In genomic region chr4:173777421-173777820, GRCh38 we compare ENCODE assay signal across 30 cellular contexts.
"Had no signal": no experiment of that assay in that cellular context is flagged by ENCODE, and none has a peak within 500 bp of the region (broad histone marks: within the 10 kb centered on the region; RNA-seq: fewer than 3 reads in every experiment).

No MANE protein-coding gene starts in this region.

- H3K27me3 Mint-ChIP-seq: progenitor cell of endocrine pancreas; stimulated activated memory B cell treated with anti-CD40 and anti-IgM and Interleukin-4, amounts not matched to agents 10 μg/mL and 1 μg/mL and 100 μg/mL, for 72 hours; stimulated activated naive CD8-positive, alpha-beta T cell treated with anti-CD3 and anti-CD28 coated beads, Interleukin-15, amount 100 ng/mL, for 72 hours had no signal

- H3K27me3 ChIP-seq: neural progenitor cell, ovary, right lobe of liver, sigmoid colon, suprapubic skin, testis, tibial artery, transverse colon, upper lobe of left lung, vagina had no signal

- H3K4me3 Mint-ChIP-seq: naive thymus-derived CD8-positive, alpha-beta T cell; nephron; neural progenitor cell; stimulated activated memory B cell treated with anti-CD40 and anti-IgM and Interleukin-4, amounts not matched to agents 10 μg/mL and 1 μg/mL and 100 μg/mL, for 72 hours; stimulated activated naive CD8-positive, alpha-beta T cell treated with anti-CD3 and anti-CD28 coated beads, Interleukin-15, amount 100 ng/mL, for 72 hours had no signal

- H3K4me1 Mint-ChIP-seq: naive thymus-derived CD8-positive, alpha-beta T cell; nephron; stimulated activated memory B cell treated with anti-CD40 and anti-IgM and Interleukin-4, amounts not matched to agents 10 μg/mL and 1 μg/mL and 100 μg/mL, for 72 hours; stimulated activated naive CD8-positive, alpha-beta T cell treated with anti-CD3 and anti-CD28 coated beads, Interleukin-15, amount 100 ng/mL, for 72 hours had no signal

- H3K27ac ChIP-seq: neural progenitor cell, ovary, parathyroid adenoma, psoas muscle, right lobe of liver, sigmoid colon, suprapubic skin, testis, tibial artery, transverse colon, upper lobe of left lung, vagina had no signal

- H3K79me2 ChIP-seq: parathyroid adenoma had no signal

- H3K36me3 Mint-ChIP-seq: neural progenitor cell; stimulated activated memory B cell treated with anti-CD40 and anti-IgM and Interleukin-4, amounts not matched to agents 10 μg/mL and 1 μg/mL and 100 μg/mL, for 72 hours had no signal

- H3K4me1 ChIP-seq: parathyroid adenoma, psoas muscle, right lobe of liver, sigmoid colon, suprapubic skin, testis, tibial artery, transverse colon, upper lobe of left lung, vagina had no signal

- H3K4me3 ChIP-seq: neural progenitor cell, ovary, psoas muscle, right lobe of liver, sigmoid colon, suprapubic skin, testis, tibial artery, transverse colon, upper lobe of left lung, vagina had no signal

- DNase-seq: naive thymus-derived CD8-positive, alpha-beta T cell; occipital lobe; ovary; posterior cingulate gyrus; psoas muscle; right cardiac atrium; right lobe of liver; sigmoid colon; small intestine; stimulated activated CD4-positive, alpha-beta T cell treated with anti-CD3 and anti-CD28 coated beads, Interleukin-12 subunit alpha, Interleukin-12 subunit beta, amount 100 ng/mL, for 4 hours; stimulated activated CD4-positive, alpha-beta T cell treated with anti-CD3 and anti-CD28 coated beads, Interleukin-1b, Interleukin-23, amount 100 ng/mL, for 48 hours; stimulated activated CD4-positive, alpha-beta T cell treated with anti-CD3 and anti-CD28 coated beads, Interleukin-4, amount 100 ng/mL, for 1 hour; stimulated activated CD4-positive, alpha-beta T cell treated with anti-CD3 and anti-CD28 coated beads, Interleukin-4, amount 100 ng/mL, for 4 hours; stimulated activated CD8-positive, alpha-beta memory T cell treated with anti-CD3 and anti-CD28 coated beads, Interleukin-4, amount 100 ng/mL, for 48 hours; stimulated activated naive CD4-positive, alpha-beta T cell; stimulated activated naive CD8-positive, alpha-beta T cell treated with anti-CD3 and anti-CD28 coated beads, Interleukin-15, amount 100 ng/mL, for 72 hours; stimulated activated naive CD8-positive, alpha-beta T cell treated with anti-CD3 and anti-CD28 coated beads, Interleukin-15, Interleukin-2, amounts not matched to agents 100 U/mL and 50 U/mL, for 24 hours; substantia nigra; testis; tibial artery; transverse colon; upper lobe of left lung had no signal

- H3K9ac ChIP-seq: neural progenitor cell, parathyroid adenoma had no signal

- ATAC-seq: naive thymus-derived CD8-positive, alpha-beta T cell; psoas muscle; right cardiac atrium; right lobe of liver; stimulated activated memory B cell treated with anti-CD40 and anti-IgM and Interleukin-4, amounts not matched to agents 10 μg/mL and 1 μg/mL and 100 μg/mL, for 72 hours; stimulated activated naive CD8-positive, alpha-beta T cell treated with anti-CD3 and anti-CD28 coated beads, Interleukin-15, amount 100 ng/mL, for 72 hours; stimulated activated naive CD8-positive, alpha-beta T cell treated with anti-CD3 and anti-CD28 coated beads, Interleukin-15, Interleukin-2, amounts not matched to agents 100 U/mL and 50 U/mL, for 24 hours had no signal

- FAIRE-seq: small intestine, urothelium cell line had no signal

- H2AFZ ChIP-seq: neural progenitor cell, parathyroid adenoma had no signal

- H3K27ac Mint-ChIP-seq: naive thymus-derived CD8-positive, alpha-beta T cell; nephron; neural progenitor cell; progenitor cell of endocrine pancreas; stimulated activated memory B cell treated with anti-CD40 and anti-IgM and Interleukin-4, amounts not matched to agents 10 μg/mL and 1 μg/mL and 100 μg/mL, for 72 hours; stimulated activated naive CD8-positive, alpha-beta T cell treated with anti-CD3 and anti-CD28 coated beads, Interleukin-15, amount 100 ng/mL, for 72 hours had no signal

- H3K9me3 ChIP-seq: ovary, right lobe of liver, suprapubic skin, testis, vagina had no signal

- H3K4me2 ChIP-seq: neural progenitor cell had no signal

- H3K36me3 ChIP-seq: neural progenitor cell, ovary, right lobe of liver, sigmoid colon, suprapubic skin, tibial artery, transverse colon, upper lobe of left lung, vagina had no signal
